Comparison of ENCODE assay signal across 22 cellular contexts in genomic region chr6:63348836-63349235, GRCh38. TPM values are rescaled to one million over a fixed set of nuclear protein-coding genes. Genes with fewer than 3 reads are reported as not detected.
DNase-seq lines count a peak whose midpoint lies in the region; TF ChIP-seq lines count a peak whose summit lies in the region.
"Had no signal": no experiment of that assay in that cellular context is flagged by ENCODE, and none has a peak within 500 bp of the region (broad histone marks: within the 10 kb centered on the region; RNA-seq: fewer than 3 reads in every experiment).

No MANE protein-coding gene starts in this region.

- H3K4me3 Mint-ChIP-seq in HFFc6 (no peak overlapping the region), nephron (peak overlapping the region in 1 of 3 experiments; percentile 26)
- H3K4me3 Mint-ChIP-seq: CD4-positive, CD25-positive, alpha-beta regulatory T cell had no signal

- TF ChIP-seq CTCF in HFFc6 (IDR thresholded peaks at IDR 0.05) (no peak), hepatocyte (IDR thresholded peaks at IDR 0.05; ENCODE audit: poor library complexity) (no peak), nephron (IDR thresholded peaks at IDR 0.05; ENCODE audit: unreplicated experiment in 3 of 3) (no peak)

- no peaks in the 10 kb centered on the region for H4K20me1 ChIP-seq in hepatocyte (ENCODE audit: insufficient read depth, poor library complexity, severe bottlenecking)

- no peaks in the 10 kb centered on the region for H3K27me3 ChIP-seq in hepatocyte
- H3K27me3 ChIP-seq: BE2C had no signal

- WGBS in hepatocyte (ENCODE audit: low lambda C conversion rate, missing lambda C conversion rate): 41% methylated on average over 3 of the region's 3 CpGs

- no peaks in the 10 kb centered on the region for H3K27me3 Mint-ChIP-seq in HFFc6 (ENCODE audit: insufficient read depth)
- H3K27me3 Mint-ChIP-seq in nephron (ENCODE audit: low read depth): no peaks in the 10 kb centered on the region

- H3K36me3 Mint-ChIP-seq in HFFc6 (ENCODE audit: low read depth) (no peaks in the 10 kb centered on the region; the same call in 1 of the 2 replicates), nephron (ENCODE audit: low read depth) (no peaks in the 10 kb centered on the region)
- H3K36me3 Mint-ChIP-seq: CD4-positive, CD25-positive, alpha-beta regulatory T cell had no signal

- H3K79me2 ChIP-seq in hepatocyte: no peaks in the 10 kb centered on the region

- no peak overlapping the region for H2AFZ ChIP-seq in hepatocyte

- H3K9me2 ChIP-seq in hepatocyte (replicated peaks; ENCODE audit: insufficient read depth): no peaks in the 10 kb centered on the region

- H3K9me3 Mint-ChIP-seq in HFFc6 (no peaks in the 10 kb centered on the region), nephron (no peaks in the 10 kb centered on the region)

- H3K27ac ChIP-seq in hepatocyte: peak overlapping the region; percentile 45

- H3K27ac Mint-ChIP-seq in HFFc6 (peak overlapping the region; percentile 1; the same call in 1 of the 2 replicates), nephron (peak overlapping the region in 2 of 3 experiments; percentile 56 to 85)

- no peaks in the 10 kb centered on the region for H3K36me3 ChIP-seq in hepatocyte (replicated peaks; ENCODE audit: insufficient read depth, low read depth)
- H3K36me3 ChIP-seq: BE2C had no signal

- H3K4me1 Mint-ChIP-seq in HFFc6 (ENCODE audit: low read depth): peaks cover 55% of the 10 kb centered on the region
- no peaks in the 10 kb centered on the region for H3K4me1 Mint-ChIP-seq in nephron

- no peaks in the 10 kb centered on the region for H3K9me3 ChIP-seq in hepatocyte (ENCODE audit: low read depth)
- H3K9me3 ChIP-seq: BE2C had no signal

- peak overlapping the region; percentile 30 for H3K4me2 ChIP-seq in hepatocyte

- H3K4me1 ChIP-seq in hepatocyte (ENCODE audit: insufficient read depth): peaks cover 7% of the 10 kb centered on the region
- H3K4me1 ChIP-seq: BE2C had no signal

- no peak overlapping the region for H3K4me3 ChIP-seq in hepatocyte

- DNase-seq in HFFc6 (no peak), hepatocyte (ENCODE audit: low spot score) (no peak), dedifferentiated amniotic fluid mesenchymal stem cell (ENCODE audit: extremely low spot score) (no peak), iPS-NIHi11 (ENCODE audit: low spot score) (no peak), NCI-H2107 (lab: John Stamatoyannopoulos, UW) (no peak), HuH-7.5 (ENCODE audit: low spot score) (no peak)
- DNase-seq: BE2C; CD4-positive, CD25-positive, alpha-beta regulatory T cell; DMS153; GOT3; HCEC 1CT; Karpas-422; NCI-H1105 treated with DMSO at 0.1 percent for 48 hours; NCI-H1694; NCI-H2081; NCI-H2171 treated with DMSO at 0.1 percent for 48 hours; NCI-H446; NCI-H526 had no signal

RNA-seq across cellular contexts. Expression of gene LGSN, which starts 29.1 kb away (rescaled TPM):
- not detected for total RNA-seq in HFFc6 (2021; fragmentation: NEBNext Ultra II Directional; extraction: Animal tissue kit (Norgen Biotek cat#: 25700))
- total RNA-seq in hepatocyte: 4.1 and 6.1 TPM in 2 replicates
- polyA plus RNA-seq in hepatocyte: 0.73 and 2.6 TPM in 2 replicates
- total RNA-seq: A673, G401, Right ventricle myocardium inferior had no signal
